22 cellular contexts compared by ENCODE assay signal in genomic region chr19:38162094-38162493, GRCh38.
A peak's percentile ranks its signal among the peaks of the same experiment; 100 is the strongest.
DNase-seq lines count a peak whose midpoint lies in the region; ATAC-seq and TF ChIP-seq lines count a peak whose summit lies in the region.
"Had no signal": no experiment of that assay in that cellular context is flagged by ENCODE, and none has a peak within 500 bp of the region (broad histone marks: within the 10 kb centered on the region; RNA-seq: fewer than 3 reads in every experiment).

No MANE protein-coding gene starts in this region.

- H3K4me1 Mint-ChIP-seq in MCF 10A (ENCODE audit: insufficient read depth, unreplicated experiment) (no peaks in the 10 kb centered on the region), HFFc6 (ENCODE audit: low read depth) (no peaks in the 10 kb centered on the region)

- H3K27ac Mint-ChIP-seq in MCF 10A (ENCODE audit: low read depth, unreplicated experiment) (no peak overlapping the region), HFFc6 (no peak overlapping the region)
- H3K27ac Mint-ChIP-seq: CD8-positive, alpha-beta T cell had no signal

- peaks cover 11 to 17% of the 10 kb centered on the region in 2 donors for H3K9me3 ChIP-seq in breast epithelium

- H3K27me3 ChIP-seq in breast epithelium: no peaks in the 10 kb centered on the region
- no peaks in the 10 kb centered on the region for H3K27me3 ChIP-seq in foreskin keratinocyte
- H3K27me3 ChIP-seq: BLaER1 treated with 17β-estradiol and CSF1 and Interleukin-3, amounts not matched to agents 10 nM and 100 nM had no signal

- H3K4me1 ChIP-seq in breast epithelium: no peaks in the 10 kb centered on the region
- no peaks in the 10 kb centered on the region for H3K4me1 ChIP-seq in foreskin keratinocyte
- H3K4me1 ChIP-seq: BLaER1 treated with 17β-estradiol and CSF1 and Interleukin-3, amounts not matched to agents 10 nM and 100 nM had no signal

- H3K27ac ChIP-seq in breast epithelium: no peak overlapping the region
- H3K27ac ChIP-seq in foreskin keratinocyte: no peak overlapping the region
- H3K27ac ChIP-seq: 22Rv1; BLaER1 treated with 17β-estradiol and CSF1 and Interleukin-3, amounts not matched to agents 10 nM and 100 nM; GM23248 had no signal

- TF ChIP-seq CTCF in MCF 10A (IDR thresholded peaks at IDR 0.05; ENCODE audit: unreplicated experiment) (no peak), breast epithelium (IDR thresholded peaks at IDR 0.05) (no peak), astrocyte of the spinal cord (IDR thresholded peaks at IDR 0.05; ENCODE audit: low read depth, low read length) (no peak), foreskin keratinocyte (conservative IDR thresholded peaks at IDR 0.05) (no peak), HFFc6 (IDR thresholded peaks at IDR 0.05) (no peak)

- no peak overlapping the region for H3K4me3 ChIP-seq in breast epithelium
- H3K4me3 ChIP-seq in astrocyte of the spinal cord (ENCODE audit: low read depth, low read length): no peak overlapping the region
- H3K4me3 ChIP-seq: BLaER1 treated with 17β-estradiol and CSF1 and Interleukin-3, amounts not matched to agents 10 nM and 100 nM; GM23248 had no signal

- intact Hi-C loops in MCF 10A (cut with micrococcal nuclease) (no loop called here), breast epithelium (cut with DNase I; ENCODE audit: low total_unique reads) (no loop called here)

- BruUV-seq in MCF 10A (replicated peaks; lab: Mats Ljungman, UMichigan): no TSS peak

- in situ Hi-C loops in astrocyte of the spinal cord (cut with HindIII; ENCODE audit: low sequenced_read_pairs): no loop called here

- CTCF ChIA-PET in MCF 10A (lab: Yijun Ruan, JAX): interaction anchor here (1.0 to 2.1 kb wide), 2 partner anchors 20 to 28 kb away, joined by 5 to 9 read pairs; no protein-coding TSS in a partner anchor

- peaks cover 9% of the 10 kb centered on the region for H3K36me3 ChIP-seq in breast epithelium

- H3K27me3 Mint-ChIP-seq in MCF 10A (ENCODE audit: insufficient read depth, unreplicated experiment): no peaks in the 10 kb centered on the region
- peaks cover 8% of the 10 kb centered on the region; the same call in 1 of the 2 replicates for H3K27me3 Mint-ChIP-seq in HFFc6 (ENCODE audit: insufficient read depth)

- no peak overlapping the region for H3K4me3 Mint-ChIP-seq in MCF 10A (ENCODE audit: unreplicated experiment)
- H3K4me3 Mint-ChIP-seq in HFFc6: no peak overlapping the region
- H3K4me3 Mint-ChIP-seq: CD8-positive, alpha-beta T cell had no signal

- ATAC-seq in foreskin keratinocyte (peak; percentile 56), GM18868 (IDR thresholded peaks at IDR 0.05; ENCODE audit: unreplicated experiment) (no peak)
- ATAC-seq: CD8-positive, alpha-beta T cell had no signal

- TF ChIP-seq POLR2A in breast epithelium (IDR thresholded peaks at IDR 0.05): no peak

- DNase-seq in MCF 10A (ENCODE audit: unreplicated experiment) (peak; percentile 48), breast epithelium (ENCODE audit: low spot score in 2 of 2) (no peak), astrocyte of the spinal cord (ENCODE audit: low read depth, low spot score) (peak; percentile 18), foreskin keratinocyte (peak; percentile 87 to 93), AG08395 (ENCODE audit: low spot score) (no peak), HFFc6 (no peak), activated T-cell treated with anti-CD3 and anti-CD28 coated beads for 4 hours (no peak)
- DNase-seq: Calu3; CD8-positive, alpha-beta T cell; GF-D8; GM23248; HCEC 1CT; Kasumi-1; NCI-H1105 treated with DMSO at 0.1 percent for 48 hours; NCI-H1694 treated with DMSO at 0.1 percent for 48 hours; NCI-H226; NCI-H524; NCI-H82; RPMI8226 had no signal

- POLR2A ChIA-PET in MCF 10A (lab: Yijun Ruan, JAX): no interaction called here

- H3K9me3 Mint-ChIP-seq in MCF 10A (ENCODE audit: unreplicated experiment) (no peaks in the 10 kb centered on the region), HFFc6 (no peaks in the 10 kb centered on the region)

- H3K36me3 Mint-ChIP-seq in MCF 10A (ENCODE audit: insufficient read depth, unreplicated experiment): peaks cover 32% of the 10 kb centered on the region
- peaks cover 37% of the 10 kb centered on the region for H3K36me3 Mint-ChIP-seq in HFFc6 (ENCODE audit: low read depth)

Comparison
In these comparisons a context has a peak if more than half of its experiments do, and no peak if none do; other contexts are left out.
1. DNase-seq: peak in MCF 10A (single experiment), astrocyte of the spinal cord (single experiment) and foreskin keratinocyte (2 of 2); none in breast epithelium (0 of 2), AG08395 (single experiment), HFFc6 (single experiment) and activated T-cell treated with anti-CD3 and anti-CD28 coated beads for 4 hours (single experiment).